Comparison of ENCODE assay signal across 15 cellular contexts in genomic region chr9:26033346-26033745, GRCh38.
A peak's percentile ranks its signal among the peaks of the same experiment; 100 is the strongest.
DNase-seq lines count a peak whose midpoint lies in the region; ATAC-seq and TF ChIP-seq lines count a peak whose summit lies in the region.
"Had no signal": no experiment of that assay in that cellular context is flagged by ENCODE, and none has a peak within 500 bp of the region (broad histone marks: within the 10 kb centered on the region; RNA-seq: fewer than 3 reads in every experiment).

No MANE protein-coding gene starts in this region.

- peaks cover 5% of the 10 kb centered on the region for H3K4me1 ChIP-seq in adipocyte (ENCODE audit: control insufficient read depth, insufficient read depth, low read length)
- H3K4me1 ChIP-seq in tibial artery: no peaks in the 10 kb centered on the region

- no peak for ATAC-seq in GM21515 (IDR thresholded peaks at IDR 0.05; ENCODE audit: unreplicated experiment)
- no peak for ATAC-seq in GM21529 (IDR thresholded peaks at IDR 0.05; ENCODE audit: unreplicated experiment)
- ATAC-seq in GM19035 (IDR thresholded peaks at IDR 0.05; ENCODE audit: unreplicated experiment): no peak
- ATAC-seq: GM23338 had no signal

- H3K27ac ChIP-seq in tibial artery: no peak overlapping the region

- H3K9ac ChIP-seq in adipocyte (ENCODE audit: low read length): no peak overlapping the region

- H3K9me3 ChIP-seq in adipocyte (ENCODE audit: control insufficient read depth, low read length) (no peaks in the 10 kb centered on the region), tibial artery (no peaks in the 10 kb centered on the region)

- DNase-seq in AG09309 (ENCODE audit: low read depth): peak; percentile 20
- peak; percentile 35 for DNase-seq in HS-27A (ENCODE audit: low read depth)
- peak; percentile 16 for DNase-seq in adipocyte (ENCODE audit: low read depth)
- peak; percentile 24 for DNase-seq in fibroblast of the aortic adventitia (ENCODE audit: low read depth)
- DNase-seq in tibial artery: no peak
- DNase-seq: AML-193; DMS 273 treated with DMSO at 0.1 percent for 48 hours; NCI-H187; NCI-H446 treated with DMSO at 0.1 percent for 48 hours; NK-92 treated with Interleukin-12 subunit alpha and Interleukin-12 subunit beta, amount 100 ng/mL, for 24 hours; SHP77 treated with DMSO at 0.1 percent for 48 hours had no signal

- intact Hi-C loops in tibial artery (cut with DNase I; ENCODE audit: low total_unique reads): no loop called here

- no peaks in the 10 kb centered on the region for H3K27me3 ChIP-seq in adipocyte (replicated peaks; ENCODE audit: control insufficient read depth, insufficient read depth, low read length)
- H3K27me3 ChIP-seq in tibial artery: no peaks in the 10 kb centered on the region

- TF ChIP-seq CTCF in AG09309 (IDR thresholded peaks at IDR 0.05; ENCODE audit: control insufficient read depth, insufficient read depth, low read depth, low read length, missing control alignments) (no peak), fibroblast of the aortic adventitia (IDR thresholded peaks at IDR 0.05; ENCODE audit: insufficient read depth, low read length) (no peak), tibial artery (IDR thresholded peaks at IDR 0.05) (no peak)

- no peak overlapping the region for H3K4me3 ChIP-seq in AG09309 (ENCODE audit: control insufficient read depth, low read depth, low read length)
- H3K4me3 ChIP-seq in adipocyte (ENCODE audit: low read length): no peak overlapping the region
- H3K4me3 ChIP-seq in fibroblast of the aortic adventitia (ENCODE audit: low read depth, low read length): no peak overlapping the region
- no peak overlapping the region for H3K4me3 ChIP-seq in tibial artery
- H3K4me3 ChIP-seq: GM23338 had no signal

- H3K36me3 ChIP-seq in adipocyte (ENCODE audit: control insufficient read depth, insufficient read depth, low read length, severe bottlenecking): no peaks in the 10 kb centered on the region
- H3K36me3 ChIP-seq in tibial artery: no peaks in the 10 kb centered on the region

Comparison
In these comparisons a context has a peak if more than half of its experiments do, and no peak if none do; other contexts are left out.
1. DNase-seq: peak in AG09309 (single experiment), HS-27A (single experiment), adipocyte (single experiment) and fibroblast of the aortic adventitia (single experiment); none in tibial artery (0 of 2).